11 cellular contexts compared by ENCODE assay signal in genomic region chr6:144340541-144341371, GRCh38. TPM values are rescaled to one million over a fixed set of nuclear protein-coding genes. Genes with fewer than 3 reads are reported as not detected.
DNase-seq lines count a peak whose midpoint lies in the region; ATAC-seq, FAIRE-seq and TF ChIP-seq lines count a peak whose summit lies in the region.
"Had no signal": no experiment of that assay in that cellular context is flagged by ENCODE, and none has a peak within 500 bp of the region (broad histone marks: within the 10 kb centered on the region; RNA-seq: fewer than 3 reads in every experiment).

No MANE protein-coding gene starts in this region.

- WGBS in right cardiac atrium = 63% methylated on average over 5 of the region's 5 CpGs

- TF ChIP-seq POLR2A in H54 (IDR thresholded peaks at IDR 0.05; ENCODE audit: low read depth, low read length) = no peak

- no peak for DNase-seq in left ventricle myocardium inferior
- no peak for DNase-seq in right cardiac atrium
- DNase-seq in bronchial epithelial cell (ENCODE audit: low read depth) = peak; percentile 79
- DNase-seq in lower lobe of right lung = no peak
- DNase-seq in ureter (ENCODE audit: low spot score) = no peak
- no peak for DNase-seq in nephron progenitor cell
- no peak for DNase-seq in H54 (ENCODE audit: insufficient read length, low spot score)
- DNase-seq in activated CD4-positive, alpha-beta T cell treated with anti-CD3 and anti-CD28 coated beads, Interleukin-2, amount 50 U/mL, for 1 hour = no peak
- DNase-seq: H7 had no signal

- H3K27me3 ChIP-seq in left ventricle myocardium inferior (ENCODE audit: low read depth) (no peaks in the 10 kb centered on the region), right cardiac atrium (ENCODE audit: control insufficient read depth, insufficient read depth) (no peaks in the 10 kb centered on the region), bronchial epithelial cell (ENCODE audit: control insufficient read depth, insufficient read depth, low read length) (no peaks in the 10 kb centered on the region), lower lobe of right lung (ENCODE audit: low read depth) (no peaks in the 10 kb centered on the region)
- H3K27me3 ChIP-seq: ascending aorta had no signal

- no peak for TF ChIP-seq CTCF in left ventricle myocardium inferior (IDR thresholded peaks at IDR 0.05; ENCODE audit: borderline replicate concordance)
- no peak for TF ChIP-seq CTCF in bronchial epithelial cell (IDR thresholded peaks at IDR 0.05; ENCODE audit: insufficient read depth, low read length, severe bottlenecking)
- TF ChIP-seq CTCF in lower lobe of right lung (IDR thresholded peaks at IDR 0.05) = no peak
- TF ChIP-seq CTCF in nephron progenitor cell (IDR thresholded peaks at IDR 0.05) = no peak

- intact Hi-C loops in left ventricle myocardium inferior (cut with micrococcal nuclease) (loop anchor here (10.0 kb wide), 1 partner anchor 46 kb away; no protein-coding TSS in a partner anchor), right cardiac atrium (cut with DNase I) (no loop called here), lower lobe of right lung (cut with DNase I) (no loop called here)

- ATAC-seq in right cardiac atrium (no peak), lower lobe of right lung (peak in 1 of 2 donors; percentile 33)

- H3K4me1 Mint-ChIP-seq in nephron progenitor cell = peaks cover 21% of the 10 kb centered on the region

- H3K27ac ChIP-seq in left ventricle myocardium inferior (replicated peaks) (peak overlapping the region; percentile 56), right cardiac atrium (ENCODE audit: low read length) (no peak overlapping the region), lower lobe of right lung (peak overlapping the region; percentile 59)
- H3K27ac ChIP-seq: ascending aorta, KMS-11 had no signal

- H3K9me3 Mint-ChIP-seq in nephron progenitor cell = no peaks in the 10 kb centered on the region

- FAIRE-seq in bronchial epithelial cell (lab: Jason Lieb, UNC) (no peak), H54 (lab: Jason Lieb, UNC) (no peak)

- H3K4me3 ChIP-seq in left ventricle myocardium inferior = no peak overlapping the region
- no peak overlapping the region for H3K4me3 ChIP-seq in right cardiac atrium (ENCODE audit: low read length)
- no peak overlapping the region for H3K4me3 ChIP-seq in bronchial epithelial cell (ENCODE audit: low read depth, low read length)
- no peak overlapping the region for H3K4me3 ChIP-seq in lower lobe of right lung
- H3K4me3 ChIP-seq: ascending aorta had no signal

- H3K4me1 ChIP-seq in left ventricle myocardium inferior = peaks cover 90% of the 10 kb centered on the region
- H3K4me1 ChIP-seq in right cardiac atrium (ENCODE audit: control insufficient read depth, insufficient read depth, low read length) = peaks cover 12% of the 10 kb centered on the region
- H3K4me1 ChIP-seq in lower lobe of right lung = peaks cover 89% of the 10 kb centered on the region

- H3K36me3 Mint-ChIP-seq in nephron progenitor cell (ENCODE audit: low read depth) = peaks cover 9% of the 10 kb centered on the region

- H3K9me3 ChIP-seq in left ventricle myocardium inferior (replicated peaks) = no peaks in the 10 kb centered on the region
- H3K9me3 ChIP-seq in right cardiac atrium (ENCODE audit: control insufficient read depth, low read length) = no peaks in the 10 kb centered on the region
- H3K9me3 ChIP-seq in lower lobe of right lung = no peaks in the 10 kb centered on the region
- H3K9me3 ChIP-seq: ascending aorta had no signal

- peaks cover 4% of the 10 kb centered on the region for H3K27me3 Mint-ChIP-seq in nephron progenitor cell (ENCODE audit: low read depth, poor library complexity)

- no peak overlapping the region for H3K27ac Mint-ChIP-seq in nephron progenitor cell

- H3K4me3 Mint-ChIP-seq in nephron progenitor cell = no peak overlapping the region

- H3K36me3 ChIP-seq in left ventricle myocardium inferior (no peaks in the 10 kb centered on the region), bronchial epithelial cell (ENCODE audit: control insufficient read depth, insufficient read depth, low read length) (no peaks in the 10 kb centered on the region), lower lobe of right lung (no peaks in the 10 kb centered on the region)
- H3K36me3 ChIP-seq: ascending aorta had no signal

RNA-seq across cellular contexts. Expression of gene UTRN, which starts 55.6 kb away (rescaled TPM):
- total RNA-seq in left ventricle myocardium inferior = 68.3 TPM
- 10 to 100 TPM; 55.5 to 70.5 (median 68.5) TPM for total RNA-seq in right cardiac atrium
- 11.5 TPM for polyA plus RNA-seq in right cardiac atrium
- 38.4 and 101 TPM in 2 replicates for total RNA-seq in bronchial epithelial cell
- 275 TPM for total RNA-seq in lower lobe of right lung
- 153 TPM for total RNA-seq in ureter
